ENCODE assay signal across 9 cellular contexts in genomic region chr18:77106331-77106730, GRCh38. TPM values are rescaled to one million over a fixed set of nuclear protein-coding genes. Genes with fewer than 3 reads are reported as not detected.
DNase-seq lines count a peak whose midpoint lies in the region; ATAC-seq and TF ChIP-seq lines count a peak whose summit lies in the region.
"Had no signal": no experiment of that assay in that cellular context is flagged by ENCODE, and none has a peak within 500 bp of the region (broad histone marks: within the 10 kb centered on the region; RNA-seq: fewer than 3 reads in every experiment).

No MANE protein-coding gene starts in this region.

- DNase-seq in activated CD8-positive, alpha-beta T cell treated with anti-CD3 and anti-CD28 coated beads for 36 hours = peak; percentile 89
- DNase-seq in fibroblast of pulmonary artery (ENCODE audit: low read depth) = peak; percentile 50
- DNase-seq in stimulated activated CD8-positive, alpha-beta memory T cell treated with anti-CD3 and anti-CD28 coated beads, Interleukin-2, amount 100 ng/mL, for 1 hour (ENCODE audit: low read depth in 2 of 2) = peak; percentile 58 to 63
- no peak for DNase-seq in SK-N-DZ (ENCODE audit: low spot score)
- DNase-seq in Caco-2 = no peak

- H3K27ac ChIP-seq in KOPT-K1 (ENCODE audit: low read depth, low read length, poor library complexity, severe bottlenecking) = peak overlapping the region; percentile 93

- no peaks in the 10 kb centered on the region for H3K9me3 ChIP-seq in KOPT-K1 (ENCODE audit: insufficient read depth, low read length, poor library complexity, severe bottlenecking)
- H3K9me3 ChIP-seq in Caco-2 = no peaks in the 10 kb centered on the region
- H3K9me3 ChIP-seq: breast epithelium had no signal

- H3K4me3 Mint-ChIP-seq in activated CD8-positive, alpha-beta T cell treated with anti-CD3 and anti-CD28 coated beads for 36 hours = peak overlapping the region; percentile 31
- no peak overlapping the region for H3K4me3 Mint-ChIP-seq in Caco-2 (ENCODE audit: unreplicated experiment)

- H3K4me3 ChIP-seq in fibroblast of pulmonary artery (replicated peaks; ENCODE audit: low read depth, low read length) (no peak overlapping the region), Caco-2 (ENCODE audit: low read depth, low read length) (no peak overlapping the region)
- H3K4me3 ChIP-seq: breast epithelium had no signal

- CTCF ChIA-PET in activated CD8-positive, alpha-beta T cell treated with anti-CD3 and anti-CD28 coated beads for 36 hours (lab: Charles Lee) = interaction anchor here (1.1 to 9.8 kb wide), 3 partner anchors 8 to 105 kb away, joined by 4 to 92 read pairs (median 6); no protein-coding TSS in a partner anchor
- CTCF ChIA-PET in Caco-2 (lab: Charles Lee) = interaction anchor here (0.7 kb wide), 1 partner anchor 22 kb away, joined by 3 read pairs; no protein-coding TSS in a partner anchor

- H3K36me3 ChIP-seq in KOPT-K1 (ENCODE audit: insufficient read depth, low read length) = no peaks in the 10 kb centered on the region
- H3K36me3 ChIP-seq in Caco-2 (ENCODE audit: control insufficient read depth, insufficient read depth, low read length) = no peaks in the 10 kb centered on the region; the same call in 1 of the 2 replicates
- H3K36me3 ChIP-seq: breast epithelium had no signal

- H3K9me3 Mint-ChIP-seq in activated CD8-positive, alpha-beta T cell treated with anti-CD3 and anti-CD28 coated beads for 36 hours = peaks cover 20% of the 10 kb centered on the region
- no peaks in the 10 kb centered on the region for H3K9me3 Mint-ChIP-seq in Caco-2 (ENCODE audit: unreplicated experiment)

- H3K4me1 ChIP-seq in Caco-2 = no peaks in the 10 kb centered on the region

- H3K27me3 Mint-ChIP-seq in activated CD8-positive, alpha-beta T cell treated with anti-CD3 and anti-CD28 coated beads for 36 hours = no peaks in the 10 kb centered on the region
- no peaks in the 10 kb centered on the region for H3K27me3 Mint-ChIP-seq in Caco-2 (ENCODE audit: insufficient read depth, unreplicated experiment)

- H3K4me1 Mint-ChIP-seq in activated CD8-positive, alpha-beta T cell treated with anti-CD3 and anti-CD28 coated beads for 36 hours (ENCODE audit: low read depth) = peaks cover 93% of the 10 kb centered on the region
- peaks cover 7% of the 10 kb centered on the region for H3K4me1 Mint-ChIP-seq in Caco-2 (ENCODE audit: low read depth, unreplicated experiment)

- no TSS peak for BruUV-seq in Caco-2 (replicated peaks; lab: Mats Ljungman, UMichigan)

- POLR2A ChIA-PET in activated CD8-positive, alpha-beta T cell treated with anti-CD3 and anti-CD28 coated beads for 36 hours (lab: Charles Lee) = interaction anchor here (0.5 to 20.2 kb wide), 7 partner anchors 8 to 1461 kb away, joined by 3 to 337 read pairs (median 5); partner anchors contain the start of gene MBP
- POLR2A ChIA-PET in Caco-2 (lab: Charles Lee) = no interaction called here

- peak; percentile 8 for ATAC-seq in activated CD8-positive, alpha-beta T cell treated with anti-CD3 and anti-CD28 coated beads for 36 hours
- ATAC-seq in HG02642 (IDR thresholded peaks at IDR 0.05; ENCODE audit: poor library complexity, unreplicated experiment) (no peak), HG02938 (IDR thresholded peaks at IDR 0.05; ENCODE audit: unreplicated experiment) (no peak)

- intact Hi-C loops in activated CD8-positive, alpha-beta T cell treated with anti-CD3 and anti-CD28 coated beads for 36 hours (cut with micrococcal nuclease) = no loop called here
- intact Hi-C loops in Caco-2 (cut with micrococcal nuclease; ENCODE audit: unreplicated experiment) = no loop called here

- peaks cover 68% of the 10 kb centered on the region for H3K36me3 Mint-ChIP-seq in activated CD8-positive, alpha-beta T cell treated with anti-CD3 and anti-CD28 coated beads for 36 hours (ENCODE audit: low read depth)
- H3K36me3 Mint-ChIP-seq in Caco-2 (ENCODE audit: insufficient read depth, unreplicated experiment) = no peaks in the 10 kb centered on the region

- no peak for TF ChIP-seq CTCF in activated CD8-positive, alpha-beta T cell treated with anti-CD3 and anti-CD28 coated beads for 36 hours (IDR thresholded peaks at IDR 0.05)
- TF ChIP-seq CTCF in fibroblast of pulmonary artery (IDR thresholded peaks at IDR 0.05; ENCODE audit: low read length, missing control alignments) (no peak), Caco-2 (IDR thresholded peaks at IDR 0.05; ENCODE audit: insufficient read depth in 1 of 2, low read depth in 1 of 2, low read length in 1 of 2, severe bottlenecking in 1 of 2, unreplicated experiment in 1 of 2) (no peak)

- peak overlapping the region; percentile 85 for H3K27ac Mint-ChIP-seq in activated CD8-positive, alpha-beta T cell treated with anti-CD3 and anti-CD28 coated beads for 36 hours
- H3K27ac Mint-ChIP-seq in Caco-2 (ENCODE audit: unreplicated experiment) = no peak overlapping the region

- H3K27me3 ChIP-seq in Caco-2 (replicated peaks; ENCODE audit: control insufficient read depth, insufficient read depth, low read length) = no peaks in the 10 kb centered on the region
- H3K27me3 ChIP-seq: breast epithelium had no signal

RNA-seq across cellular contexts. Expression of gene MBP, which starts 26.3 kb away (rescaled TPM):
- 10 to 100 TPM; 39.9 to 41.5 TPM for total RNA-seq in activated CD8-positive, alpha-beta T cell treated with anti-CD3 and anti-CD28 coated beads for 36 hours
- not detected in 2 replicates for polyA plus RNA-seq in SK-N-DZ (2014; cell fraction: cytosol; rRNA removed)
- not detected in 2 replicates for polyA plus RNA-seq in SK-N-DZ (2014; cell fraction: nucleus; rRNA removed)
- total RNA-seq in Caco-2 (2022) = 7.9 and 11.4 TPM in 2 replicates

Comparison
In these comparisons a context has a peak if more than half of its experiments do, and no peak if none do; other contexts are left out.
1. DNase-seq: peak in activated CD8-positive, alpha-beta T cell treated with anti-CD3 and anti-CD28 coated beads for 36 hours (single experiment), fibroblast of pulmonary artery (single experiment) and stimulated activated CD8-positive, alpha-beta memory T cell treated with anti-CD3 and anti-CD28 coated beads, Interleukin-2, amount 100 ng/mL, for 1 hour (2 of 2); none in SK-N-DZ (single experiment) and Caco-2 (0 of 2).